18 cellular contexts compared by ENCODE assay signal in genomic region chr22:27983361-27983791, GRCh38.
DNase-seq lines count a peak whose midpoint lies in the region; ATAC-seq and TF ChIP-seq lines count a peak whose summit lies in the region.
"Had no signal": no experiment of that assay in that cellular context is flagged by ENCODE, and none has a peak within 500 bp of the region (broad histone marks: within the 10 kb centered on the region; RNA-seq: fewer than 3 reads in every experiment).

No MANE protein-coding gene starts in this region.

- H3K27ac Mint-ChIP-seq in brain = peak overlapping the region in 3 of 5 experiments; percentile 18 to 53 (median 25)
- H3K27ac Mint-ChIP-seq: CD4-positive, alpha-beta T cell had no signal

- no peak overlapping the region for H2AFZ ChIP-seq in osteoblast (ENCODE audit: low read length)

- no peaks in the 10 kb centered on the region for H3K9me3 Mint-ChIP-seq in brain
- H3K9me3 Mint-ChIP-seq: CD4-positive, alpha-beta T cell had no signal

- intact Hi-C loops in left cardiac atrium (cut with DNase I) (no loop called here), left ventricle myocardium superior (cut with micrococcal nuclease) (no loop called here), tibial artery (cut with DNase I; ENCODE audit: low total_unique reads) (no loop called here), colonic mucosa (cut with DNase I) (no loop called here)

- H3K36me3 Mint-ChIP-seq in brain = peaks cover 53% of the 10 kb centered on the region

- no peaks in the 10 kb centered on the region for H4K20me1 ChIP-seq in osteoblast (ENCODE audit: insufficient read depth, low read length)

- H3K9ac ChIP-seq in colonic mucosa (ENCODE audit: low read depth in 2 of 2, low read length in 2 of 2) = no peak overlapping the region
- H3K9ac ChIP-seq: KMS-11 had no signal

- H3K4me1 ChIP-seq in osteoblast (ENCODE audit: insufficient read depth, low read length) = peaks cover 14% of the 10 kb centered on the region
- no peaks in the 10 kb centered on the region for H3K4me1 ChIP-seq in tibial artery
- no peaks in the 10 kb centered on the region for H3K4me1 ChIP-seq in colonic mucosa
- H3K4me1 ChIP-seq: Caco-2 had no signal

- H3K36me3 ChIP-seq in osteoblast (ENCODE audit: insufficient read depth, low read length) (peaks cover 9% of the 10 kb centered on the region), tibial artery (peaks cover 20 to 66% (median 50%) of the 10 kb centered on the region in 3 donors), colonic mucosa (no peaks in the 10 kb centered on the region)

- no peaks in the 10 kb centered on the region for H3K27me3 Mint-ChIP-seq in brain
- H3K27me3 Mint-ChIP-seq: CD4-positive, alpha-beta T cell had no signal

- ATAC-seq in left cardiac atrium = no peak
- no peak for ATAC-seq in left ventricle myocardium superior

- no peaks in the 10 kb centered on the region for H3K27me3 ChIP-seq in osteoblast (ENCODE audit: insufficient read depth, low read length)
- no peaks in the 10 kb centered on the region for H3K27me3 ChIP-seq in tibial artery
- H3K27me3 ChIP-seq in colonic mucosa = no peaks in the 10 kb centered on the region
- H3K27me3 ChIP-seq: BE2C had no signal

- H3K9me3 ChIP-seq in osteoblast (ENCODE audit: low read depth, low read length) (no peaks in the 10 kb centered on the region), tibial artery (no peaks in the 10 kb centered on the region), colonic mucosa (no peaks in the 10 kb centered on the region)
- H3K9me3 ChIP-seq: BE2C, Caco-2 had no signal

- H3K27ac ChIP-seq in osteoblast (ENCODE audit: low read depth, low read length) (no peak overlapping the region), tibial artery (no peak overlapping the region), colonic mucosa (no peak overlapping the region)
- H3K27ac ChIP-seq: KMS-11 had no signal

- H3K79me2 ChIP-seq in osteoblast (ENCODE audit: insufficient read depth, low read length) = no peaks in the 10 kb centered on the region

- no peak overlapping the region for H3K4me3 Mint-ChIP-seq in brain
- H3K4me3 Mint-ChIP-seq: CD4-positive, alpha-beta T cell had no signal

- peak; percentile 15 for DNase-seq in left cardiac atrium
- no peak for DNase-seq in left ventricle myocardium superior
- DNase-seq in osteoblast (ENCODE audit: insufficient read length, low spot score, missing footprints) = peak; percentile 62
- peak; percentile 16 to 44 for DNase-seq in tibial artery
- no peak for DNase-seq in DMS 273 (lab: John Stamatoyannopoulos, UW; ENCODE audit: unreplicated experiment)
- DNase-seq in colonic mucosa = no peak
- DNase-seq in stimulated activated CD4-positive, alpha-beta T cell treated with anti-CD3 and anti-CD28 coated beads, Interleukin-1b, Interleukin-23, amount 100 ng/mL, for 48 hours = no peak
- DNase-seq: BE2C; Caco-2; CD4-positive, alpha-beta T cell; EL; H7; MV-4-11; NCI-H1694 treated with DMSO at 0.1 percent for 48 hours; NCI-H510A treated with DMSO at 0.1 percent for 48 hours; NCI-H774 had no signal

- H3K4me3 ChIP-seq in osteoblast (ENCODE audit: insufficient read depth, low read length) = no peak overlapping the region
- no peak overlapping the region for H3K4me3 ChIP-seq in tibial artery
- H3K4me3 ChIP-seq in colonic mucosa = no peak overlapping the region

- TF ChIP-seq CTCF in brain (conservative IDR thresholded peaks at IDR 0.05) (no peak), osteoblast (IDR thresholded peaks at IDR 0.05; ENCODE audit: extremely low read depth, low read depth, low read length) (no peak), tibial artery (IDR thresholded peaks at IDR 0.05) (no peak), colonic mucosa (IDR thresholded peaks at IDR 0.05) (no peak)

- H3K4me1 Mint-ChIP-seq in brain = peaks cover 5% of the 10 kb centered on the region

- H3K4me2 ChIP-seq in osteoblast (ENCODE audit: insufficient read depth, low read length) = no peak overlapping the region
- H3K4me2 ChIP-seq: KMS-11 had no signal

Comparison
In these comparisons a context has a peak if more than half of its experiments do, and no peak if none do; other contexts are left out.
1. DNase-seq: peak in left cardiac atrium (single experiment), osteoblast (single experiment) and tibial artery (2 of 2); none in left ventricle myocardium superior (single experiment), DMS 273 (single experiment), colonic mucosa (single experiment) and stimulated activated CD4-positive, alpha-beta T cell treated with anti-CD3 and anti-CD28 coated beads, Interleukin-1b, Interleukin-23, amount 100 ng/mL, for 48 hours (single experiment).